ENCODE assay signal across 8 cellular contexts in the genomic region with DNA sequence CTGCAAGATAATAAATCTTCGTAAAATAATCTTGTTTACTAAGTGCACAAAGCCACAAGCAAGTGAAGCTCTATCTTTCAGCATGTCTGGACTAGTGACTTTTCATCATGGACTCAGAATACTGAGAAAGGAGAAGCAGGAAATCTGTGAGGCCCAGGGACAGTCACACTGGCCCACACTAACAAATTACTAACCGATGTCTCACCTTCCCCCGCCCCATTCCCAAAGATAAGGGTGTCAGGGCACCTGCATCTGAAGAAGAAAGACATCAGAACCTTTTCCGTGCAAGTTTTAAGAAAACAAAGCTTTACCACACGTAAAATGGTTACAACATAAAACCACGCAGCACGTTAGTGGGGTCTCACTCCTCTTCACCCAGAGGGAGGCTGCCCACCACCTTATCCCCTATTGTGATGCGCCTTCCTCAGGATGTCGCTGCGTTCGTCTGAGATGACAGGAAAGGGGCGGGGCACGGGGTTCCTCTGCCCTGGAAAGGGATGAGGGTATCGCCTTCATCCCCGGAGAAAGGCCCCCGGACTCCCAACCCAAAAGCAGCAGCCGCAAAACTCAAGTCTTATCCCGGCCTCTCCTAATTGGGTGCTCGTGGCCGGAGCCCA. TPM values are rescaled to one million over a fixed set of nuclear protein-coding genes. Genes with fewer than 3 reads are reported as not detected.
DNase-seq lines count a peak whose midpoint lies in the region; ATAC-seq and TF ChIP-seq lines count a peak whose summit lies in the region.

No MANE protein-coding gene starts in this region.

- H3K36me3 ChIP-seq in DND-41 (ENCODE audit: insufficient read depth, low read length) (no peaks in the 10 kb centered on the region), HUES6 (ENCODE audit: control insufficient read depth, insufficient read depth, low read length) (no peaks in the 10 kb centered on the region), SJCRH30 (no peaks in the 10 kb centered on the region), uterus (no peaks in the 10 kb centered on the region)

- DNase-seq in DND-41 (peak; percentile 77), SJCRH30 (peak; percentile 60 to 67), cardiac septum (ENCODE audit: low spot score) (peak; percentile 87), posterior cingulate gyrus (peak; percentile 25 to 92 (median 50)), uterus (peak in 1 of 2 donors; percentile 54)
- DNase-seq in activated naive CD4-positive, alpha-beta T cell treated with anti-CD3 and anti-CD28 coated beads, Interleukin-2, amount 50 U/mL, for 16 hours, result peak; percentile 49

- H3K4me3 ChIP-seq in DND-41 (ENCODE audit: low read depth in 1 of 2, low read length in 2 of 2), result peak overlapping the region; percentile 90 to 93
- peak overlapping the region; percentile 79 for H3K4me3 ChIP-seq in HUES6 (ENCODE audit: low read depth, low read length)
- H3K4me3 ChIP-seq in SJCRH30, result peak overlapping the region; percentile 80
- peak overlapping the region; percentile 56 to 88 for H3K4me3 ChIP-seq in uterus

- no peak for TF ChIP-seq POLR2A in uterus (IDR thresholded peaks at IDR 0.05)

- no peaks in the 10 kb centered on the region for H3K27me3 ChIP-seq in DND-41 (ENCODE audit: insufficient read depth, low read length, poor library complexity)
- H3K27me3 ChIP-seq in HUES6 (ENCODE audit: control insufficient read depth, insufficient read depth, low read length), result no peaks in the 10 kb centered on the region
- H3K27me3 ChIP-seq in SJCRH30, result no peaks in the 10 kb centered on the region
- H3K27me3 ChIP-seq in uterus, result no peaks in the 10 kb centered on the region

- H4K20me1 ChIP-seq in DND-41 (ENCODE audit: insufficient read depth, low read length), result no peaks in the 10 kb centered on the region; the same call in 1 of the 2 replicates

- H3K9me3 ChIP-seq in DND-41 (ENCODE audit: insufficient read depth, low read length, severe bottlenecking), result no peaks in the 10 kb centered on the region
- no peaks in the 10 kb centered on the region for H3K9me3 ChIP-seq in HUES6 (ENCODE audit: control insufficient read depth, insufficient read depth, low read depth, low read length)
- H3K9me3 ChIP-seq in SJCRH30 (replicated peaks), result no peaks in the 10 kb centered on the region
- H3K9me3 ChIP-seq in uterus, result no peaks in the 10 kb centered on the region

- H3K9ac ChIP-seq in DND-41 (ENCODE audit: low read depth, low read length) (peak overlapping the region; percentile 95), HUES6 (ENCODE audit: low read length) (peak overlapping the region; percentile 92)

- H3K79me2 ChIP-seq in DND-41 (ENCODE audit: insufficient read depth, low read length), result peaks cover 51% of the 10 kb centered on the region

- H3K4me2 ChIP-seq in DND-41 (ENCODE audit: insufficient read depth, low read length), result peak overlapping the region; percentile 98

- peak overlapping the region; percentile 98 for H2AFZ ChIP-seq in DND-41 (ENCODE audit: low read depth, low read length)

- H3K4me1 ChIP-seq in DND-41 (ENCODE audit: insufficient read depth, low read length), result peaks cover 26% of the 10 kb centered on the region
- peaks cover 8% of the 10 kb centered on the region; the same call in 1 of the 2 replicates for H3K4me1 ChIP-seq in HUES6 (ENCODE audit: control insufficient read depth, insufficient read depth, low read length)
- no peaks in the 10 kb centered on the region for H3K4me1 ChIP-seq in SJCRH30
- H3K4me1 ChIP-seq in uterus, result peaks cover 0 to 6% of the 10 kb centered on the region in 2 donors

- H3K27ac ChIP-seq in DND-41 (ENCODE audit: low read length), result peak overlapping the region; percentile 99
- H3K27ac ChIP-seq in HUES6 (ENCODE audit: low read depth, low read length), result peak overlapping the region; percentile 57; the same call in 1 of the 2 replicates
- peak overlapping the region; percentile 76 for H3K27ac ChIP-seq in SJCRH30
- peak overlapping the region; percentile 83 to 87 for H3K27ac ChIP-seq in uterus

- peak; percentile 64 for ATAC-seq in DND-41 (ENCODE audit: insufficient read depth, low read depth)
- ATAC-seq in GM21528 (IDR thresholded peaks at IDR 0.05; ENCODE audit: low FRiP score, unreplicated experiment), result peak; percentile 51

- TF ChIP-seq CTCF in DND-41 (IDR thresholded peaks at IDR 0.05; ENCODE audit: borderline replicate concordance, extremely low read depth, low read length, poor library complexity, severe bottlenecking), result peak; percentile 37
- TF ChIP-seq CTCF in uterus (IDR thresholded peaks at IDR 0.05), result no peak

- intact Hi-C loops in cardiac septum (cut with DNase I) (loop anchor here (2.0 to 10.0 kb wide), 3 partner anchors 78 to 206 kb away; a partner anchor contains a TSS), posterior cingulate gyrus (cut with DNase I) (loop anchor here (5.0 to 10.0 kb wide), 3 partner anchors 185 to 278 kb away; a partner anchor contains a TSS), uterus (cut with DNase I; ENCODE audit: low total_unique reads) (no loop called here)

RNA-seq across cellular contexts. Expression of a gene that starts 0.6 kb away (rescaled TPM):
- total RNA-seq in SJCRH30 (2014; rRNA removed; shearing (Covaris generic)), result 37.1 and 38.6 TPM in 2 replicates
- 31.3 TPM for total RNA-seq in cardiac septum
- 100 to 1,000 TPM in 1 of 4 donors, 10 to 100 TPM in 3; 41.2 to 237 (median 76.7) TPM for total RNA-seq in uterus

RNA-seq across cellular contexts. Expression of a gene that starts 33.4 kb away (rescaled TPM):
- not detected in 2 replicates for total RNA-seq in SJCRH30 (2014; rRNA removed; shearing (Covaris generic))
- total RNA-seq in cardiac septum, result not detected
- total RNA-seq in uterus, result not detected
